ENCODE assay signal across 1 cellular context in genomic region chr2:137838255-137839092, GRCh38.
A peak's percentile ranks its signal among the peaks of the same experiment; 100 is the strongest.
TF ChIP-seq lines count a peak whose summit lies in the region.

No MANE protein-coding gene starts in this region.

TF ChIP-seq in HepG2, 621 proteins besides CTCF, POLR2A, EP300 and RAD21 (continued from another document and continues in another):
- TF ChIP-seq HNRNPK (IDR thresholded peaks at IDR 0.05; ENCODE audit: low read depth, low read length, poor library complexity, severe bottlenecking) (no peak), FOXK1 (CRISPR knock-in tag; IDR thresholded peaks at IDR 0.05; ENCODE audit: borderline replicate concordance, low read depth) (no peak), CHD4 (IDR thresholded peaks at IDR 0.05; ENCODE audit: borderline replicate concordance, low read length) (peak; percentile 69; the same call in 1 of the 2 replicates), ZNF780A (CRISPR knock-in tag; IDR thresholded peaks at IDR 0.05) (no peak), ZNF142 (CRISPR knock-in tag; IDR thresholded peaks at IDR 0.05) (no peak), YEATS4 (CRISPR knock-in tag; IDR thresholded peaks at IDR 0.05; ENCODE audit: borderline replicate concordance) (no peak), MTF1 (CRISPR knock-in tag; IDR thresholded peaks at IDR 0.05) (no peak), ZBTB25 (CRISPR knock-in tag; IDR thresholded peaks at IDR 0.05) (no peak), CEBPB (IDR thresholded peaks at IDR 0.05; ENCODE audit: borderline replicate concordance, low read depth, low read length) (no peak), MIXL1 (CRISPR knock-in tag; IDR thresholded peaks at IDR 0.05) (peak; percentile 65), ZNF740 (CRISPR knock-in tag; IDR thresholded peaks at IDR 0.05) (0 out of 2 replicates have a peak, but pooled peaks have one; percentile 18), ZNF720 (CRISPR knock-in tag; IDR thresholded peaks at IDR 0.05) (no peak), NFE2L1 (CRISPR knock-in tag; IDR thresholded peaks at IDR 0.05; ENCODE audit: borderline replicate concordance) (no peak), GFI1 (CRISPR knock-in tag; IDR thresholded peaks at IDR 0.05; ENCODE audit: borderline replicate concordance) (no peak), SIX1 (CRISPR knock-in tag; IDR thresholded peaks at IDR 0.05; ENCODE audit: borderline replicate concordance) (no peak), CCDC6 (CRISPR knock-in tag; IDR thresholded peaks at IDR 0.05) (no peak), NFKBIZ (CRISPR knock-in tag; IDR thresholded peaks at IDR 0.05) (no peak), GZF1 (CRISPR knock-in tag; IDR thresholded peaks at IDR 0.05) (no peak), ATF4 (CRISPR knock-in tag; IDR thresholded peaks at IDR 0.05) (no peak), WIZ (CRISPR knock-in tag; IDR thresholded peaks at IDR 0.05) (no peak), BCLAF1 (IDR thresholded peaks at IDR 0.05) (no peak), ARID3A (IDR thresholded peaks at IDR 0.05; ENCODE audit: low read depth, low read length) (peak; percentile 39; the same call in 1 of the 2 replicates), ZNF224 (CRISPR knock-in tag; IDR thresholded peaks at IDR 0.05) (no peak), ZNF367 (CRISPR knock-in tag; IDR thresholded peaks at IDR 0.05; ENCODE audit: borderline replicate concordance) (no peak), ZBED4 (CRISPR knock-in tag; IDR thresholded peaks at IDR 0.05; ENCODE audit: borderline replicate concordance) (no peak), TOE1 (CRISPR knock-in tag; IDR thresholded peaks at IDR 0.05) (no peak), NFKB2 (CRISPR knock-in tag; IDR thresholded peaks at IDR 0.05; ENCODE audit: borderline replicate concordance) (no peak), ZNF703 (CRISPR knock-in tag; IDR thresholded peaks at IDR 0.05; ENCODE audit: borderline replicate concordance) (no peak), STAG1 (CRISPR knock-in tag; IDR thresholded peaks at IDR 0.05) (peak; percentile 90), ZFP1 (CRISPR knock-in tag; IDR thresholded peaks at IDR 0.05) (no peak), SNAPC4 (CRISPR knock-in tag; IDR thresholded peaks at IDR 0.05) (no peak), PATZ1 (CRISPR knock-in tag; IDR thresholded peaks at IDR 0.05) (0 out of 2 replicates have a peak, but pooled peaks have one; percentile 19), EEA1 (CRISPR knock-in tag; IDR thresholded peaks at IDR 0.05; ENCODE audit: borderline replicate concordance) (no peak)
